In the genomic region with DNA sequence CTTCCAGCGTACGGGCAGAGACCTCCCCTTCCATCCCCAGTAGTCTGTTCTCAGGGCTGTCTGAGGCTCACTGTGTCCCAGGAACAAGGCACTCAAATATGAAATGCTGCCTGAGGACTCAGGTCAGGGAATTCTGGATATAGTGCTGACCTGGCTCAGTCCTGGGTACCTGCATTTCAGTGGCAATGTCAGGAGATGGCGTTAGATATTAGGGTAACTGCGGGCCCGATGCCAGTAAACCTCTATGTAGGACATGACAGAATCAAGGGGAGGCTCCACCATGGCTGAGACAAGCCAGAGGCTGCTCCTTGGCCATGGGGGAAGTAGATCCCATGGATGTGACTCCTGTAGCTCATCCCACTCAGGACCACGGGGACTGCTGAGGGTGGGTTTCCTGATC, we compare ENCODE assay signal across 2 cellular contexts.
TF ChIP-seq lines count a peak whose summit lies in the region.

No MANE protein-coding gene starts in this region.

TF ChIP-seq in H1, 55 proteins besides CTCF, POLR2A, EP300 and RAD21:
- TF ChIP-seq SUZ12 (IDR thresholded peaks at IDR 0.05; ENCODE audit: low read length) = peak; percentile 27; the same call in 1 of the 2 replicates

TF ChIP-seq in HepG2, 621 proteins besides CTCF, POLR2A, EP300 and RAD21:
- TF ChIP-seq MAFK (conservative IDR thresholded peaks at IDR 0.05 in 1 of 2, IDR thresholded peaks at IDR 0.05 in 1 of 2; ENCODE audit: low read length in 2 of 2) = 0 out of 4 replicates have a peak, but pooled peaks have one; percentile 8 to 22
- TF ChIP-seq SMC3 (IDR thresholded peaks at IDR 0.05; ENCODE audit: low read length) = peak; percentile 29; the same call in 1 of the 2 replicates
- TF ChIP-seq STAG1 (CRISPR knock-in tag; IDR thresholded peaks at IDR 0.05) = peak; percentile 60
